9 cellular contexts compared by ENCODE assay signal in the genomic region with DNA sequence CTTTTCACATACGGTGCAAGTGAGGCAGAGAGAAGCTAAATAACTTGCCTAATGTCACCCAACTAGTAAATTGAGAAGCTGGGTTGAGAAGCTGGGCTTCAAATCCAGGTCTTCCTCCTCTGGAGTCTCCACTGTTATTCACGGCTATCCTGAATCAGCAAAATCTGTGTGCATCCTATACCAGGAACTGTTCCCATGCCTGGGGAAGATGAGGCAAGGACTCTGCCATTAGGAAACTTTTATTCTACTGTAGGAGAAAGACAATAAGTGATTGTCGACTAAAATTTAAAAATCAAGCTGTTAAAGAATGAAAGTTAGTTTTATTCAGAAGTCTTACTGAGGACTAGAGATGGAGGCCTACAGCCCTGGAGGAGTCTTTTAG. TPM values are rescaled to one million over a fixed set of nuclear protein-coding genes. Genes with fewer than 3 reads are reported as not detected.
DNase-seq lines count a peak whose midpoint lies in the region; ATAC-seq and TF ChIP-seq lines count a peak whose summit lies in the region.
"Had no signal": no experiment of that assay in that cellular context is flagged by ENCODE, and none has a peak within 500 bp of the region (broad histone marks: within the 10 kb centered on the region; RNA-seq: fewer than 3 reads in every experiment).

No MANE protein-coding gene starts in this region.

- H3K4me3 Mint-ChIP-seq in IgD-negative memory B cell = peak overlapping the region; percentile 94 to 99 (median 98)

- DNase-seq in A673 (ENCODE audit: low spot score) = no peak
- DNase-seq in breast epithelium (ENCODE audit: low spot score in 2 of 2) = no peak
- DNase-seq in globus pallidus (ENCODE audit: low spot score) = no peak
- DNase-seq in lower leg skin (ENCODE audit: low spot score in 2 of 2) = no peak
- DNase-seq in RWPE1 (ENCODE audit: low spot score) = no peak
- DNase-seq: NK-92 treated with Interleukin-12 subunit alpha and Interleukin-12 subunit beta, amount 100 ng/mL, for 24 hours had no signal

- 63 to 78% methylated on average over 3 of the region's 3 CpGs for WGBS in lower leg skin, 2 donors

- H3K9me3 ChIP-seq in A673 (ENCODE audit: low read depth, low read length, poor library complexity, severe bottlenecking) = no peaks in the 10 kb centered on the region
- H3K9me3 ChIP-seq in breast epithelium = no peaks in the 10 kb centered on the region
- no peaks in the 10 kb centered on the region for H3K9me3 ChIP-seq in mucosa of rectum (ENCODE audit: control insufficient read depth in 2 of 2, low read length in 2 of 2)

- H3K4me1 ChIP-seq in A673 (ENCODE audit: insufficient read depth, low read length, poor library complexity, severe bottlenecking) = no peaks in the 10 kb centered on the region
- no peaks in the 10 kb centered on the region for H3K4me1 ChIP-seq in breast epithelium
- H3K4me1 ChIP-seq in mucosa of rectum (ENCODE audit: control insufficient read depth in 2 of 2, insufficient read depth in 2 of 2, low read length in 2 of 2) = peaks cover 6 to 13% of the 10 kb centered on the region in 2 donors

- intact Hi-C loops in A673 (cut with micrococcal nuclease; ENCODE audit: unreplicated experiment) (loop anchor here (5.0 kb wide), 1 partner anchor 108 kb away; no protein-coding TSS in a partner anchor), breast epithelium (cut with DNase I; ENCODE audit: low total_unique reads) (no loop called here), lower leg skin (cut with DNase I; ENCODE audit: low total_unique reads) (no loop called here)

- H3K27ac ChIP-seq in A673 (ENCODE audit: low read depth, low read length, poor library complexity, severe bottlenecking) = no peak overlapping the region
- H3K27ac ChIP-seq in breast epithelium = peak overlapping the region; percentile 86 to 95
- H3K27ac ChIP-seq in mucosa of rectum (ENCODE audit: low read depth in 2 of 2, low read length in 2 of 2) = peak overlapping the region; percentile 86 to 90
- H3K27ac ChIP-seq in RWPE1 = no peak overlapping the region

- peaks cover 17 to 25% (median 22%) of the 10 kb centered on the region in 3 donors for H3K4me1 Mint-ChIP-seq in IgD-negative memory B cell

- no peaks in the 10 kb centered on the region for H3K36me3 Mint-ChIP-seq in IgD-negative memory B cell

- TF ChIP-seq CTCF in A673 (conservative IDR thresholded peaks at IDR 0.05; ENCODE audit: low read depth, low read length) = no peak
- no peak for TF ChIP-seq CTCF in breast epithelium (IDR thresholded peaks at IDR 0.05)
- no peak for TF ChIP-seq CTCF in lower leg skin (IDR thresholded peaks at IDR 0.05)
- TF ChIP-seq CTCF in RWPE1 (conservative IDR thresholded peaks at IDR 0.05; ENCODE audit: low read depth) = no peak

- CTCF ChIA-PET in A673 (lab: Charles Lee) (no interaction called here), RWPE1 (lab: Yijun Ruan, JAX) (interaction anchor here (0.7 kb wide), 1 partner anchor 590 kb away, joined by 3 read pairs; no protein-coding TSS in a partner anchor)

- BruUV-seq in A673 (replicated peaks; lab: Mats Ljungman, UMichigan) = no TSS peak

- H3K27ac Mint-ChIP-seq in IgD-negative memory B cell = peak overlapping the region; percentile 91 to 95 (median 94)

- no peak for ATAC-seq in GM19023 (IDR thresholded peaks at IDR 0.05; ENCODE audit: unreplicated experiment)

- H3K27me3 ChIP-seq in A673 (replicated peaks; ENCODE audit: insufficient read depth, low read depth, low read length, poor library complexity) (no peaks in the 10 kb centered on the region), breast epithelium (no peaks in the 10 kb centered on the region), mucosa of rectum (ENCODE audit: control insufficient read depth in 2 of 2, insufficient read depth in 2 of 2, low read length in 2 of 2) (no peaks in the 10 kb centered on the region)

- no peaks in the 10 kb centered on the region for H3K27me3 Mint-ChIP-seq in IgD-negative memory B cell

- POLR2A ChIA-PET in A673 (lab: Charles Lee; ENCODE audit: low non-redundant PET) (no interaction called here), RWPE1 (lab: Yijun Ruan, JAX; ENCODE audit: low non-redundant PET) (no interaction called here)

- H3K9ac ChIP-seq in mucosa of rectum (ENCODE audit: low read depth in 1 of 2, low read length in 2 of 2) = peak overlapping the region; percentile 84 to 85

- H3K36me3 ChIP-seq in A673 (ENCODE audit: insufficient read depth, low read length, poor library complexity, severe bottlenecking) (no peaks in the 10 kb centered on the region), breast epithelium (no peaks in the 10 kb centered on the region), mucosa of rectum (ENCODE audit: control insufficient read depth in 2 of 2, insufficient read depth in 2 of 2, low read length in 2 of 2) (peaks cover 0 to 2% of the 10 kb centered on the region in 2 donors)

- TF ChIP-seq POLR2A in breast epithelium (IDR thresholded peaks at IDR 0.05) (no peak), lower leg skin (IDR thresholded peaks at IDR 0.05) (no peak)

- H3K4me3 ChIP-seq in A673 (ENCODE audit: low read depth, low read length, poor library complexity, severe bottlenecking) (peak overlapping the region; percentile 68), breast epithelium (peak overlapping the region; percentile 87 to 98 (median 94)), mucosa of rectum (ENCODE audit: low read length in 2 of 2) (peak overlapping the region; percentile 63 to 85), lower leg skin (ENCODE audit: low read depth, poor library complexity, severe bottlenecking) (no peak overlapping the region)

- H3K9me3 Mint-ChIP-seq in IgD-negative memory B cell = no peaks in the 10 kb centered on the region

RNA-seq across cellular contexts. Expression of gene TEC, which starts 0.9 kb away (rescaled TPM):
- total RNA-seq in A673 (2021) (6.8 and 6.9 TPM in 2 replicates), breast epithelium (1 to 10 TPM; 2.9 to 5.4 (median 5.1) TPM), lower leg skin (10 to 100 TPM in 2 of 4 donors, 1 to 10 TPM in 2; 6.8 to 10.5 (median 8.8) TPM)
- 4.0 TPM for polyA plus RNA-seq in IgD-negative memory B cell

Comparison
In these comparisons a context has a peak if more than half of its experiments do, and no peak if none do; other contexts are left out.
1. H3K27ac ChIP-seq: peak in breast epithelium (2 of 2) and mucosa of rectum (2 of 2); none in A673 (single experiment) and RWPE1 (single experiment).